ENCODE assay signal across 1 cellular context in the genomic region with DNA sequence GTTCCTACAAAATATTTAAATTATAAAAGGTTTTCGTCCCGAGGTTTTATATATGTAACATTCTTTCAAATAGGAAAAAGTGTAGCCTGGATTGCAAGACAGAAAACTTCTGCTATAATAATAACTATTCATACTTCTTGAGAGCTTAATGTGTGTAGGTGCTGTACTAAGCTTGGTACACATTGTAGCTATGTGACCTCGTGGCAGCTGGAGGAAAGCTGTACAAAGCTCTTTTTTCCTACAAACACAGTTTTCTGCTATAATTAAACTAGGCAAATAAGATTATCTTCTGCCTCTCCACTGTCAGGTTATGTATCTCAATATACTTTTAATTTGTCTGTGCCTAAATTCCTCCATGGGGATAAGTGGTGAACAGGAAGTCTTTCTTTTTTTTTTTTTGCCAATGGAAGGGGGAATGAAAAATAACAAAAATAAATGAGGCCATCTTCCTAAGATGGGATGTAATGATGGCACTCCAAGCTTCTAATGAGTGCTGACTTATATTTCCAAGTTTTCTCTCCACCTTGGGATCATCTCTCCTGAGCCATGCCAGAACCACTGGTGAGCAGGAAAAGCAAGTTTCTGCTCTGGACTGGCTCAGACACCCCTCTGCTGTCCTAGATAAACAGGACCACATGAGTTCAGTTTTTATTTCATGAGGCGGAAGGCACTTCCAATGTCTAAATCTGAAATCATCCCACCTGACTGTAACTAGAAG.
TF ChIP-seq lines count a peak whose summit lies in the region.

No MANE protein-coding gene starts in this region.

TF ChIP-seq in GM23338, 12 proteins besides CTCF, POLR2A, EP300 and RAD21 (continued from another document):
- TF ChIP-seq REST (IDR thresholded peaks at IDR 0.05; ENCODE audit: unreplicated experiment): no peak
- TF ChIP-seq NANOG (IDR thresholded peaks at IDR 0.05; ENCODE audit: borderline replicate concordance): no peak
- no peak for TF ChIP-seq STAT1 (IDR thresholded peaks at IDR 0.05; ENCODE audit: unreplicated experiment)
TF ChIP-seq in GM23338: peak in this region for 0.
